1 cellular context compared by ENCODE assay signal in the genomic region with DNA sequence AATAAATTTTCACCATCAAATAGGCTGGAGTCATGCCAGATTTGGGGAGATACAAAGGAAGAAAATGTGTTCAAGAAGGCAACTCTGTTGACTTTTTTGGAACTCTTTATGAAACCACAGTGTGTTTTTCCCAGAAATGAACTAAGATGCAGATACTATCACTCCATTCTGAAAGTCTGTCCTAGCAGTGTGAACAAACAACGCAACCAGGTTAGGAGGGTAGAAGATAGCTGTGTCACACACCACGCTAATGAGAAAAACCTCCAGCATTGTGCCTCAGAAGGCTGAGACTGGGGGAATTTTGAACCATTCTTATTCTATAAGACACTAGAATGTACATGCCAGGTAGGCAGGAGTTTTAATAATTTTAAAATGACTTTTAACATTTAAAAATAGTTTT.
TF ChIP-seq lines count a peak whose summit lies in the region.

No MANE protein-coding gene starts in this region.

TF ChIP-seq in A549, 52 proteins besides CTCF, POLR2A, EP300 and RAD21:
- TF ChIP-seq TFCP2L1 (CRISPR knock-in tag; IDR thresholded peaks at IDR 0.05) (no peak), RFX5 (IDR thresholded peaks at IDR 0.05) (no peak), HOXA7 (CRISPR knock-in tag; IDR thresholded peaks at IDR 0.05) (no peak), NFE2L2 (conservative IDR thresholded peaks at IDR 0.05; ENCODE audit: low read length) (no peak)
- TF ChIP-seq, protein P1, sequence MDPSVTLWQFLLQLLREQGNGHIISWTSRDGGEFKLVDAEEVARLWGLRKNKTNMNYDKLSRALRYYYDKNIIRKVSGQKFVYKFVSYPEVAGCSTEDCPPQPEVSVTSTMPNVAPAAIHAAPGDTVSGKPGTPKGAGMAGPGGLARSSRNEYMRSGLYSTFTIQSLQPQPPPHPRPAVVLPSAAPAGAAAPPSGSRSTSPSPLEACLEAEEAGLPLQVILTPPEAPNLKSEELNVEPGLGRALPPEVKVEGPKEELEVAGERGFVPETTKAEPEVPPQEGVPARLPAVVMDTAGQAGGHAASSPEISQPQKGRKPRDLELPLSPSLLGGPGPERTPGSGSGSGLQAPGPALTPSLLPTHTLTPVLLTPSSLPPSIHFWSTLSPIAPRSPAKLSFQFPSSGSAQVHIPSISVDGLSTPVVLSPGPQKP (IDR thresholded peaks at IDR 0.05; ENCODE audit: low read depth, low read length) = no peak
